ENCODE assay signal across 22 cellular contexts in the genomic region with DNA sequence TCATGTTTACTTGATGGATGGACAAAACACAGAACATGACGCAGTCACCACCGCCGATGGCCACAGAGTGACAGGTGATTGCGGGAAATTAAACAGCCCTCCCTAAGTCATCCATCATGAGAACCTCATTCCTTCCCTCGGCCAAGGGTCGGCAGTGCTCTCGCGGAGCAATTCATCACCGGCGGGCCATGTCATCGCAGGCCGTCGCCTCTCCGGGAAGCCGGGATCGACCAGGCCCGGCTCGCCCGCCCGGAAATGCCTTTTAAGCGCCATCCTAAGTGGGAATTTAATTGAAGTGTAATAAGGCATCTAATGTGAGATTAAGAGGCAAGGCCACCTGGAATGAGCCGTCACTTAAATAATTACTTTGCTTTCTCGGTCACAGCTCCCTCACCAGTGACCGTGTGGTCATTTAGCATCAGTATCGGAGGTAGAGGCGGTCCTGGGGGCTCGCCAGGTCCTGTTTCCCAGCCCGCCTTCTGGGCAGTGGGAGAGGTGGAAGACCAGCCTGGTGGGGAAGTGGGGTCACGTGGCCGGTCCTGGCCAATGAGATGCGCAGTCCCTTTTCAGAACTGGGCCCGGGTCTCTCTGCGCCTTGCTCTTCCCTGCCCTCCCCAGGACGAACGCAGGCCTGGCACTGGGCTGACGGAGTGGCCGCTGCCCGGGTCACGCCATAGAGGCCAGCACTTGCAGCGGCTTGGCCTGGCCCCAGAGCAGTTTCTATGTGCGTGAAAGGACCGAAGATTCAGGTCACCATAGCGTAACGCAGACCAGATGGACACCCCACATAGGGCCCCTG.
"Had no signal": no experiment of that assay in that cellular context is flagged by ENCODE, and none has a peak within 500 bp of the region (broad histone marks: within the 10 kb centered on the region; RNA-seq: fewer than 3 reads in every experiment).

No MANE protein-coding gene starts in this region.

- H3K4me3 Mint-ChIP-seq: activated CD4-positive, alpha-beta T cell treated with anti-CD3 and anti-CD28 coated beads, Interleukin-2, amount 10 ng/mL, durations not matched to agents 24 days and 14 days; activated naive CD8-positive, alpha-beta T cell treated with anti-CD3 and anti-CD28 coated beads, Interleukin-2, amount 50 U/mL, for 24 hours; activated T-cell treated with anti-CD3 and anti-CD28 coated beads, Interleukin-2, amount 50 U/mL, for 4 hours; central memory CD8-positive, alpha-beta T cell; T-helper 1 cell treated with Interleukin-12 subunit alpha and Interleukin-12 subunit beta and Interleukin-4 antibody, amounts not matched to agents 30 μg/mL and 1 μg/mL, for 36 hours had no signal

- H3K4me3 ChIP-seq: ascending aorta, body of pancreas had no signal

- H3K27ac Mint-ChIP-seq: activated CD4-positive, alpha-beta T cell treated with anti-CD3 and anti-CD28 coated beads, Interleukin-2, amount 10 ng/mL, durations not matched to agents 24 days and 14 days; activated naive CD4-positive, alpha-beta T cell treated with anti-CD3 and anti-CD28 coated beads, Interleukin-2, amount 50 U/mL, for 72 hours; activated naive CD8-positive, alpha-beta T cell treated with anti-CD3 and anti-CD28 coated beads, Interleukin-2, amount 50 U/mL, for 24 hours; T-helper 1 cell treated with Interleukin-12 subunit alpha and Interleukin-12 subunit beta and Interleukin-4 antibody, amounts not matched to agents 30 μg/mL and 1 μg/mL, for 36 hours had no signal

- H3K27me3 ChIP-seq: ascending aorta, body of pancreas had no signal

- DNase-seq: activated CD4-positive, alpha-beta T cell treated with anti-CD3 and anti-CD28 coated beads, Interleukin-2, amount 10 ng/mL, durations not matched to agents 24 days and 14 days; activated CD4-positive, alpha-beta T cell treated with anti-CD3 and anti-CD28 coated beads, Interleukin-2, amount 50 U/mL, for 48 hours; activated CD4-positive, CD25-positive, alpha-beta regulatory T cell treated with anti-CD3 and anti-CD28 coated beads, Interleukin-2, amount 50 U/mL, for 72 hours; activated effector memory CD4-positive, alpha-beta T cell treated with anti-CD3 and anti-CD28 coated beads, Interleukin-2, amount 50 U/mL, for 16 hours; activated naive CD4-positive, alpha-beta T cell treated with Interleukin-2 at 50 U/mL for 16 hours; activated naive CD8-positive, alpha-beta T cell treated with anti-CD3 and anti-CD28 coated beads, Interleukin-2, amount 50 U/mL, for 24 hours; activated T-cell treated with anti-CD3 and anti-CD28 coated beads, Interleukin-2, amount 50 U/mL, for 4 hours; amniotic stem cell; body of pancreas; Karpas-422; MM.1S; NCI-H1105; NCI-H1436; NCI-H1694 treated with DMSO at 0.1 percent for 48 hours; NCI-H2081; NCI-H446; NCI-H526; NCI-H82 had no signal

- ATAC-seq: activated naive CD4-positive, alpha-beta T cell treated with anti-CD3 and anti-CD28 coated beads, Interleukin-2, amount 50 U/mL, for 72 hours; activated naive CD8-positive, alpha-beta T cell treated with anti-CD3 and anti-CD28 coated beads, Interleukin-2, amount 50 U/mL, for 24 hours; activated T-cell treated with anti-CD3 and anti-CD28 coated beads, Interleukin-2, amount 50 U/mL, for 4 hours; body of pancreas had no signal

- H3K4me1 Mint-ChIP-seq: activated CD4-positive, alpha-beta T cell treated with anti-CD3 and anti-CD28 coated beads, Interleukin-2, amount 10 ng/mL, durations not matched to agents 24 days and 14 days; activated naive CD8-positive, alpha-beta T cell treated with anti-CD3 and anti-CD28 coated beads, Interleukin-2, amount 50 U/mL, for 24 hours; central memory CD8-positive, alpha-beta T cell had no signal

- H3K36me3 Mint-ChIP-seq: activated naive CD4-positive, alpha-beta T cell treated with anti-CD3 and anti-CD28 coated beads, Interleukin-2, amount 50 U/mL, for 72 hours had no signal

- H3K4me1 ChIP-seq: ascending aorta, body of pancreas had no signal

- H3K9me3 ChIP-seq: ascending aorta, body of pancreas had no signal

- H3K9me3 Mint-ChIP-seq: activated CD4-positive, alpha-beta T cell treated with anti-CD3 and anti-CD28 coated beads, Interleukin-2, amount 10 ng/mL, durations not matched to agents 24 days and 14 days; activated naive CD4-positive, alpha-beta T cell treated with anti-CD3 and anti-CD28 coated beads, Interleukin-2, amount 50 U/mL, for 72 hours; activated naive CD8-positive, alpha-beta T cell treated with anti-CD3 and anti-CD28 coated beads, Interleukin-2, amount 50 U/mL, for 24 hours; activated T-cell treated with anti-CD3 and anti-CD28 coated beads, Interleukin-2, amount 50 U/mL, for 4 hours; central memory CD8-positive, alpha-beta T cell; T-helper 1 cell treated with Interleukin-12 subunit alpha and Interleukin-12 subunit beta and Interleukin-4 antibody, amounts not matched to agents 30 μg/mL and 1 μg/mL, for 36 hours had no signal

- H3K27me3 Mint-ChIP-seq: activated CD4-positive, alpha-beta T cell treated with anti-CD3 and anti-CD28 coated beads, Interleukin-2, amount 10 ng/mL, durations not matched to agents 24 days and 14 days had no signal

- H3K27ac ChIP-seq: ascending aorta, body of pancreas had no signal

- H3K36me3 ChIP-seq: ascending aorta had no signal
